In genomic region chr10:119707326-119707725, GRCh38 we compare ENCODE assay signal across 7 cellular contexts. TPM values are rescaled to one million over a fixed set of nuclear protein-coding genes. Genes with fewer than 3 reads are reported as not detected.
DNase-seq lines count a peak whose midpoint lies in the region; ATAC-seq and TF ChIP-seq lines count a peak whose summit lies in the region.
"Not testable (repeated sequence)": the region's sequence is repeated elsewhere in the genome, so short reads cannot be mapped to it uniquely, and the experiment has no call there.

No MANE protein-coding gene starts in this region.

- not testable (repeated sequence) for H3K4me3 Mint-ChIP-seq in activated CD4-positive, alpha-beta T cell treated with anti-CD3 and anti-CD28 coated beads for 36 hours; activated T-cell treated with anti-CD3 and anti-CD28 coated beads, Interleukin-2, amount 50 U/mL, for 24 hours; brain
- peak overlapping the region; percentile 46 for H3K4me3 Mint-ChIP-seq in stimulated activated effector memory CD8-positive, alpha-beta T cell treated with anti-CD3 and anti-CD28 coated beads, Interleukin-12 subunit alpha, Interleukin-12 subunit beta, amount 100 ng/mL, for 72 hours

- ATAC-seq in activated CD4-positive, alpha-beta T cell treated with anti-CD3 and anti-CD28 coated beads for 36 hours: peak; percentile 7
- ATAC-seq in stimulated activated effector memory CD8-positive, alpha-beta T cell treated with anti-CD3 and anti-CD28 coated beads, Interleukin-12 subunit alpha, Interleukin-12 subunit beta, amount 100 ng/mL, for 72 hours: peak; percentile 42

- peak overlapping the region; percentile 96 for H3K27ac Mint-ChIP-seq in activated CD4-positive, alpha-beta T cell treated with anti-CD3 and anti-CD28 coated beads for 36 hours
- peak overlapping the region; percentile 98 for H3K27ac Mint-ChIP-seq in activated T-cell treated with anti-CD3 and anti-CD28 coated beads, Interleukin-2, amount 50 U/mL, for 24 hours
- peak overlapping the region; percentile 60 to 92 (median 84) for H3K27ac Mint-ChIP-seq in brain
- peak overlapping the region; percentile 98 for H3K27ac Mint-ChIP-seq in stimulated activated effector memory CD8-positive, alpha-beta T cell treated with anti-CD3 and anti-CD28 coated beads, Interleukin-12 subunit alpha, Interleukin-12 subunit beta, amount 100 ng/mL, for 72 hours

- not testable (repeated sequence) for H3K4me3 ChIP-seq in HUES64 (ENCODE audit: low read length)

- intact Hi-C loops in activated CD4-positive, alpha-beta T cell treated with anti-CD3 and anti-CD28 coated beads for 36 hours (cut with DNase I, micrococcal nuclease): loop anchor here in 1 of 2 experiments (1.0 kb wide), 1 partner anchor 18 kb away; no protein-coding TSS in a partner anchor

- peaks cover 71% of the 10 kb centered on the region for H3K4me1 Mint-ChIP-seq in activated CD4-positive, alpha-beta T cell treated with anti-CD3 and anti-CD28 coated beads for 36 hours
- peaks cover 75% of the 10 kb centered on the region for H3K4me1 Mint-ChIP-seq in activated T-cell treated with anti-CD3 and anti-CD28 coated beads, Interleukin-2, amount 50 U/mL, for 24 hours (ENCODE audit: low read depth)
- peaks cover 12% of the 10 kb centered on the region for H3K4me1 Mint-ChIP-seq in brain
- H3K4me1 Mint-ChIP-seq in stimulated activated effector memory CD8-positive, alpha-beta T cell treated with anti-CD3 and anti-CD28 coated beads, Interleukin-12 subunit alpha, Interleukin-12 subunit beta, amount 100 ng/mL, for 72 hours: peaks cover 73% of the 10 kb centered on the region

- not testable (repeated sequence) for H3K4me1 ChIP-seq in HUES64 (ENCODE audit: insufficient read depth, low read length)

- peak; percentile 73 for DNase-seq in activated CD4-positive, alpha-beta T cell treated with anti-CD3 and anti-CD28 coated beads for 36 hours
- peak; percentile 71 for DNase-seq in activated T-cell treated with anti-CD3 and anti-CD28 coated beads, Interleukin-2, amount 50 U/mL, for 24 hours
- peak; percentile 72 for DNase-seq in activated naive CD4-positive, alpha-beta T cell treated with Interleukin-2 at 50 U/mL for 16 hours
- DNase-seq in stimulated activated CD4-positive, alpha-beta T cell treated with anti-CD3 and anti-CD28 coated beads, Interleukin-1b, Interleukin-23, amount 100 ng/mL, for 24 hours (ENCODE audit: low read depth in 4 of 4, low spot score in 1 of 4): peak in 3 of 4 experiments; percentile 42 to 52 (median 50)
- DNase-seq in stimulated activated effector memory CD8-positive, alpha-beta T cell treated with anti-CD3 and anti-CD28 coated beads, Interleukin-12 subunit alpha, Interleukin-12 subunit beta, amount 100 ng/mL, for 72 hours (ENCODE audit: low spot score in 2 of 2): not testable (repeated sequence)

- H3K36me3 Mint-ChIP-seq in activated CD4-positive, alpha-beta T cell treated with anti-CD3 and anti-CD28 coated beads for 36 hours (ENCODE audit: low read depth): peaks cover 52% of the 10 kb centered on the region
- H3K36me3 Mint-ChIP-seq in activated T-cell treated with anti-CD3 and anti-CD28 coated beads, Interleukin-2, amount 50 U/mL, for 24 hours (ENCODE audit: low read depth): peaks cover 65% of the 10 kb centered on the region
- H3K36me3 Mint-ChIP-seq in brain: not testable (repeated sequence)
- H3K36me3 Mint-ChIP-seq in stimulated activated effector memory CD8-positive, alpha-beta T cell treated with anti-CD3 and anti-CD28 coated beads, Interleukin-12 subunit alpha, Interleukin-12 subunit beta, amount 100 ng/mL, for 72 hours: peaks cover 45% of the 10 kb centered on the region

- not testable (repeated sequence) for TF ChIP-seq CTCF in brain (conservative IDR thresholded peaks at IDR 0.05)

- POLR2A ChIA-PET in activated CD4-positive, alpha-beta T cell treated with anti-CD3 and anti-CD28 coated beads for 36 hours (lab: Charles Lee): interaction anchor here (0.6 kb wide), 1 partner anchor 11 kb away, joined by 4 read pairs; no protein-coding TSS in a partner anchor

- H3K27ac ChIP-seq in HUES64 (ENCODE audit: low read depth, low read length): peak overlapping the region; percentile 13; the same call in 1 of the 2 replicates

- H3K9ac ChIP-seq in HUES64 (ENCODE audit: low read depth, low read length): not testable (repeated sequence)

- H3K9me3 Mint-ChIP-seq in activated CD4-positive, alpha-beta T cell treated with anti-CD3 and anti-CD28 coated beads for 36 hours (ENCODE audit: low read depth): peaks cover 50% of the 10 kb centered on the region
- H3K9me3 Mint-ChIP-seq in activated T-cell treated with anti-CD3 and anti-CD28 coated beads, Interleukin-2, amount 50 U/mL, for 24 hours: peaks cover 47% of the 10 kb centered on the region
- H3K9me3 Mint-ChIP-seq in brain: peaks cover 8 to 23% (median 21%) of the 10 kb centered on the region in 5 experiments
- H3K9me3 Mint-ChIP-seq in stimulated activated effector memory CD8-positive, alpha-beta T cell treated with anti-CD3 and anti-CD28 coated beads, Interleukin-12 subunit alpha, Interleukin-12 subunit beta, amount 100 ng/mL, for 72 hours: peaks cover 27% of the 10 kb centered on the region

- not testable (repeated sequence) for H3K27me3 ChIP-seq in HUES64 (ENCODE audit: insufficient read depth, low read length)

- H3K36me3 ChIP-seq in HUES64 (ENCODE audit: insufficient read depth, low read length): not testable (repeated sequence)

- 91% methylated on average over 4 of the region's 5 CpGs for WGBS in HUES64

- CTCF ChIA-PET in activated CD4-positive, alpha-beta T cell treated with anti-CD3 and anti-CD28 coated beads for 36 hours (lab: Charles Lee): interaction anchor here (0.7 kb wide), 1 partner anchor 80 kb away, joined by 4 read pairs; no protein-coding TSS in a partner anchor

- not testable (repeated sequence) for H3K27me3 Mint-ChIP-seq in activated CD4-positive, alpha-beta T cell treated with anti-CD3 and anti-CD28 coated beads for 36 hours; activated T-cell treated with anti-CD3 and anti-CD28 coated beads, Interleukin-2, amount 50 U/mL, for 24 hours; brain

- H3K9me3 ChIP-seq in HUES64 (ENCODE audit: insufficient read depth, low read depth, low read length): peaks cover 20% of the 10 kb centered on the region; the same call in 1 of the 2 replicates

RNA-seq across cellular contexts. Expression of gene INPP5F, which starts 18.5 kb away (rescaled TPM):
- polyA plus RNA-seq in HUES64 (2013, experiment 1 of 2): 90.1 TPM
- 92.1 TPM for polyA plus RNA-seq in HUES64 (2013, experiment 2 of 2)
- 10 to 100 TPM; 10.9 to 12.6 TPM for total RNA-seq in activated CD4-positive, alpha-beta T cell treated with anti-CD3 and anti-CD28 coated beads for 36 hours
- 14.4 TPM for polyA plus RNA-seq in brain (ENCODE audit: insufficient read depth, low read depth, low replicate concordance)

RNA-seq across cellular contexts. Expression of gene BAG3, which starts 56.1 kb away (rescaled TPM):
- polyA plus RNA-seq in HUES64 (2013, experiment 1 of 2): 10.7 TPM
- polyA plus RNA-seq in HUES64 (2013, experiment 2 of 2): 14.3 TPM
- 10 to 100 TPM; 23.8 to 30.7 TPM for total RNA-seq in activated CD4-positive, alpha-beta T cell treated with anti-CD3 and anti-CD28 coated beads for 36 hours
- 20.6 TPM for polyA plus RNA-seq in brain (ENCODE audit: insufficient read depth, low read depth, low replicate concordance)
